ENCODE assay signal across 13 cellular contexts in genomic region chr3:41836360-41837134, GRCh38.
DNase-seq lines count a peak whose midpoint lies in the region; ATAC-seq and TF ChIP-seq lines count a peak whose summit lies in the region.
"Had no signal": no experiment of that assay in that cellular context is flagged by ENCODE, and none has a peak within 500 bp of the region (broad histone marks: within the 10 kb centered on the region; RNA-seq: fewer than 3 reads in every experiment).

No MANE protein-coding gene starts in this region.

- H3K4me1 ChIP-seq in vagina = peaks cover 5% of the 10 kb centered on the region
- H3K4me1 ChIP-seq: heart right ventricle had no signal

- DNase-seq in epithelial cell of prostate (ENCODE audit: low read depth, low spot score) (peak; percentile 5), middle frontal gyrus (ENCODE audit: extremely low spot score, low spot score) (no peak), vagina (ENCODE audit: extremely low spot score in 2 of 2) (no peak), NCI-H1930 (lab: John Stamatoyannopoulos, UW) (no peak)
- DNase-seq: COR-L47; heart right ventricle; NCI-H2171 treated with DMSO at 0.1 percent for 48 hours; PC-9; stimulated activated naive CD4-positive, alpha-beta T cell treated with Interleukin-2 at 50 U/mL for 16 hours had no signal

- no peak for TF ChIP-seq POLR2A in vagina (IDR thresholded peaks at IDR 0.05)

- H3K4me3 ChIP-seq in vagina = no peak overlapping the region
- H3K4me3 ChIP-seq: heart right ventricle, lung, PC-9 had no signal

- no peaks in the 10 kb centered on the region for H3K9me3 ChIP-seq in vagina

- no peak for TF ChIP-seq CTCF in vagina (IDR thresholded peaks at IDR 0.05)

- ATAC-seq in GM18499 (IDR thresholded peaks at IDR 0.05; ENCODE audit: insufficient read depth, unreplicated experiment) (peak; percentile 72), GM19328 (IDR thresholded peaks at IDR 0.05; ENCODE audit: unreplicated experiment) (peak; percentile 60), HG03439 (IDR thresholded peaks at IDR 0.05; ENCODE audit: unreplicated experiment) (peak; percentile 56)

- intact Hi-C loops in vagina (cut with DNase I) = no loop called here

- H3K36me3 ChIP-seq in vagina = no peaks in the 10 kb centered on the region
- H3K36me3 ChIP-seq: heart right ventricle had no signal

- H3K27ac ChIP-seq in epithelial cell of prostate (no peak overlapping the region), vagina (no peak overlapping the region)
- H3K27ac ChIP-seq: heart right ventricle, PC-9 had no signal

- H3K27me3 ChIP-seq in vagina = no peaks in the 10 kb centered on the region
- H3K27me3 ChIP-seq: heart right ventricle had no signal
